1 cellular context compared by ENCODE assay signal in genomic region chr7:6221340-6222319, GRCh38.
A peak's percentile ranks its signal among the peaks of the same experiment; 100 is the strongest.
TF ChIP-seq lines count a peak whose summit lies in the region.

No MANE protein-coding gene starts in this region.

TF ChIP-seq in K562, 482 proteins besides CTCF, POLR2A, EP300 and RAD21 (continued from another document and continues in another):
- TF ChIP-seq NR0B1 (IDR thresholded peaks at IDR 0.05; ENCODE audit: partially characterized antibody) (no peak), CAMTA2 (CRISPR knock-in tag; conservative IDR thresholded peaks at IDR 0.05) (no peak), HMGXB4 (CRISPR knock-in tag; IDR thresholded peaks at IDR 0.05) (no peak), MNT (conservative IDR thresholded peaks at IDR 0.05) (0 out of 4 replicates have a peak, but pooled peaks of 1 of the 2 experiments have one; percentile 32), FOXO4 (CRISPR knock-in tag; IDR thresholded peaks at IDR 0.05) (no peak), E2F1 (CRISPR knock-in tag; IDR thresholded peaks at IDR 0.05) (no peak), GTF2F1 (IDR thresholded peaks at IDR 0.05; ENCODE audit: low read depth, low read length) (no peak), NFIC (IDR thresholded peaks at IDR 0.05) (no peak), ZNF609 (CRISPR knock-in tag; IDR thresholded peaks at IDR 0.05; ENCODE audit: borderline replicate concordance) (no peak), NCOR1 (IDR thresholded peaks at IDR 0.05) (peak; percentile 80), ESRRA (IDR thresholded peaks at IDR 0.05; ENCODE audit: borderline replicate concordance, low read depth) (peak; percentile 89; the same call in 1 of the 2 replicates), ELF1 (tag; IDR thresholded peaks at IDR 0.05) (no peak), SIRT6 (IDR thresholded peaks at IDR 0.05; ENCODE audit: low read depth, low read length) (no peak), ATF1 (CRISPR knock-in tag; IDR thresholded peaks at IDR 0.05) (no peak), ATF1 (tag; IDR thresholded peaks at IDR 0.05) (peak; percentile 76), GTF2A2 (tag; IDR thresholded peaks at IDR 0.05) (no peak), PHB2 (IDR thresholded peaks at IDR 0.05; ENCODE audit: low read depth) (no peak), JUNB (CRISPR knock-in tag; conservative IDR thresholded peaks at IDR 0.05) (no peak), NR2C2 (CRISPR knock-in tag; IDR thresholded peaks at IDR 0.05) (no peak), NR2C2 (tag; IDR thresholded peaks at IDR 0.05) (no peak; the same call in 1 of the 2 replicates), XRCC4 (IDR thresholded peaks at IDR 0.05; ENCODE audit: extremely low read depth, insufficient read depth, insufficient read length) (no peak), MIER1 (IDR thresholded peaks at IDR 0.05; ENCODE audit: low read depth) (no peak), ZNF830 (CRISPR knock-in tag; IDR thresholded peaks at IDR 0.05) (no peak), NCOA2 (IDR thresholded peaks at IDR 0.05; ENCODE audit: partially characterized antibody in 2 of 2) (peak in 1 of 2 experiments; percentile 14), DPF2 (IDR thresholded peaks at IDR 0.05) (peak; percentile 70), HIVEP1 (CRISPR knock-in tag; IDR thresholded peaks at IDR 0.05) (no peak), HSF4 (CRISPR knock-in tag; IDR thresholded peaks at IDR 0.05; ENCODE audit: borderline replicate concordance) (no peak), ZNF79 (CRISPR knock-in tag; IDR thresholded peaks at IDR 0.05; ENCODE audit: low read depth) (no peak), ZBTB7A (IDR thresholded peaks at IDR 0.05; ENCODE audit: borderline replicate concordance, control insufficient read depth, low read depth, low read length) (no peak), SRSF1 (IDR thresholded peaks at IDR 0.05; ENCODE audit: low read depth, low read length) (no peak), E4F1 (CRISPR knock-in tag; IDR thresholded peaks at IDR 0.05; ENCODE audit: borderline replicate concordance) (no peak), ZNF395 (CRISPR knock-in tag; IDR thresholded peaks at IDR 0.05) (no peak), HNRNPUL1 (IDR thresholded peaks at IDR 0.05; ENCODE audit: low read length) (no peak), ZNF133 (CRISPR knock-in tag; IDR thresholded peaks at IDR 0.05) (no peak), KAT7 (CRISPR knock-in tag; IDR thresholded peaks at IDR 0.05; ENCODE audit: borderline replicate concordance) (no peak), RUNX1 (IDR thresholded peaks at IDR 0.05; ENCODE audit: low read depth) (no peak), ZNF197 (CRISPR knock-in tag; IDR thresholded peaks at IDR 0.05; ENCODE audit: low read depth) (peak; percentile 65), SMARCC2 (IDR thresholded peaks at IDR 0.05; ENCODE audit: low read depth) (no peak), CEBPB (tag; IDR thresholded peaks at IDR 0.05) (peak; percentile 81), CREM (IDR thresholded peaks at IDR 0.05; ENCODE audit: low read depth) (peak; percentile 88), PCBP1 (IDR thresholded peaks at IDR 0.05; ENCODE audit: low read depth, low read length, poor library complexity, severe bottlenecking) (no peak), FOXA3 (CRISPR knock-in tag; conservative IDR thresholded peaks at IDR 0.05 in 1 of 2, IDR thresholded peaks at IDR 0.05 in 1 of 2) (peak in 1 of 2 experiments; percentile 68; a peak in 2 of 4 replicates), POU5F1 (IDR thresholded peaks at IDR 0.05; ENCODE audit: borderline replicate concordance, low read depth, low read length, partially characterized antibody) (no peak), ZNF507 (tag; conservative IDR thresholded peaks at IDR 0.05) (no peak), SREBF1 (IDR thresholded peaks at IDR 0.05; ENCODE audit: borderline replicate concordance, low read depth, low read length) (no peak), CBFA2T2 (conservative IDR thresholded peaks at IDR 0.05) (peak; percentile 65), KHSRP (IDR thresholded peaks at IDR 0.05) (no peak), ZNF239 (CRISPR knock-in tag; IDR thresholded peaks at IDR 0.05) (no peak), NFXL1 (CRISPR knock-in tag; IDR thresholded peaks at IDR 0.05) (no peak), TBL1XR1 (IDR thresholded peaks at IDR 0.05; ENCODE audit: low read length in 2 of 2) (peak in 1 of 2 experiments; percentile 87; a peak in 1 of 4 replicates), ID3 (CRISPR knock-in tag; IDR thresholded peaks at IDR 0.05) (no peak), ID3 (tag; IDR thresholded peaks at IDR 0.05) (peak; percentile 88), ZNF143 (CRISPR knock-in tag; IDR thresholded peaks at IDR 0.05) (no peak), BHLHE40 (IDR thresholded peaks at IDR 0.05; ENCODE audit: low read length) (no peak), FIP1L1 (IDR thresholded peaks at IDR 0.05; ENCODE audit: low read depth, low read length, poor library complexity, severe bottlenecking) (no peak)
